In genomic region chr17:71667661-71668060, GRCh38 we compare ENCODE assay signal across 22 cellular contexts.
"Had no signal": no experiment of that assay in that cellular context is flagged by ENCODE, and none has a peak within 500 bp of the region (broad histone marks: within the 10 kb centered on the region; RNA-seq: fewer than 3 reads in every experiment).

No MANE protein-coding gene starts in this region.

- ATAC-seq: left lobe of liver; mucosa of descending colon; natural killer cell treated with Interleukin-12 subunit alpha and Interleukin-12 subunit beta and Interleukin-15 and Interleukin-18, amount 100 ng/mL, for 72 hours; right lobe of liver; stimulated activated naive B cell treated with anti-CD40 and anti-IgM and Interleukin-4, amounts not matched to agents 10 μg/mL and 1 μg/mL and 100 μg/mL, for 72 hours had no signal

- H3K27me3 Mint-ChIP-seq: dendritic cell treated with granulocyte-macrophage colony-stimulating factor and Interleukin-4, amounts not matched to agents 40 ng/mL and 50 ng/mL, for 4 days; naive B cell; natural killer cell treated with Interleukin-12 subunit alpha and Interleukin-12 subunit beta and Interleukin-15 and Interleukin-18, amount 100 ng/mL, for 72 hours; progenitor cell of endocrine pancreas; stimulated activated naive B cell treated with anti-CD40 and anti-IgM and Interleukin-4, amounts not matched to agents 10 μg/mL and 1 μg/mL and 100 μg/mL, for 72 hours; stimulated activated naive CD8-positive, alpha-beta T cell treated with anti-CD3 and anti-CD28 coated beads, Interleukin-15, Interleukin-2, amounts not matched to agents 100 ng/mL and 50 ng/mL, for 24 hours had no signal

- DNase-seq: colonic mucosa; effector CD8-positive, alpha-beta T cell; foreskin melanocyte; glutamatergic neuron; hypothalamus; mesenchymal stem cell; mucosa of descending colon; naive B cell; right lobe of liver; small intestine; stimulated activated CD4-positive, alpha-beta T cell treated with anti-CD3 and anti-CD28 coated beads, Interleukin-15, amount 100 ng/mL, for 24 hours; stimulated activated CD4-positive, alpha-beta T cell treated with anti-CD3 and anti-CD28 coated beads, Interleukin-2, amount 100 ng/mL, for 48 hours; stimulated activated naive B cell treated with anti-CD40 and anti-IgM and Interleukin-4, amounts not matched to agents 10 μg/mL and 1 μg/mL and 100 μg/mL, for 72 hours; upper lobe of left lung; uterus had no signal

- H3K27ac Mint-ChIP-seq: dendritic cell treated with granulocyte-macrophage colony-stimulating factor and Interleukin-4, amounts not matched to agents 40 ng/mL and 50 ng/mL, for 4 days; mesothelial cell of epicardium; naive B cell; natural killer cell treated with Interleukin-12 subunit alpha and Interleukin-12 subunit beta and Interleukin-15 and Interleukin-18, amount 100 ng/mL, for 72 hours; neural progenitor cell; progenitor cell of endocrine pancreas; stimulated activated naive B cell treated with anti-CD40 and anti-IgM and Interleukin-4, amounts not matched to agents 10 μg/mL and 1 μg/mL and 100 μg/mL, for 72 hours; stimulated activated naive CD8-positive, alpha-beta T cell treated with anti-CD3 and anti-CD28 coated beads, Interleukin-15, Interleukin-2, amounts not matched to agents 100 ng/mL and 50 ng/mL, for 24 hours had no signal

- H3K4me1 Mint-ChIP-seq: mesothelial cell of epicardium; naive B cell; neural progenitor cell; stimulated activated naive B cell treated with anti-CD40 and anti-IgM and Interleukin-4, amounts not matched to agents 10 μg/mL and 1 μg/mL and 100 μg/mL, for 72 hours had no signal

- H3K36me3 Mint-ChIP-seq: naive B cell; natural killer cell treated with Interleukin-12 subunit alpha and Interleukin-12 subunit beta and Interleukin-15 and Interleukin-18, amount 100 ng/mL, for 72 hours; neural progenitor cell; stimulated activated naive B cell treated with anti-CD40 and anti-IgM and Interleukin-4, amounts not matched to agents 10 μg/mL and 1 μg/mL and 100 μg/mL, for 72 hours had no signal

- H3K4me3 Mint-ChIP-seq: dendritic cell treated with granulocyte-macrophage colony-stimulating factor and Interleukin-4, amounts not matched to agents 40 ng/mL and 50 ng/mL, for 4 days; mesothelial cell of epicardium; naive B cell; natural killer cell treated with Interleukin-12 subunit alpha and Interleukin-12 subunit beta and Interleukin-15 and Interleukin-18, amount 100 ng/mL, for 72 hours; neural progenitor cell; stimulated activated naive B cell treated with anti-CD40 and anti-IgM and Interleukin-4, amounts not matched to agents 10 μg/mL and 1 μg/mL and 100 μg/mL, for 72 hours; stimulated activated naive CD8-positive, alpha-beta T cell treated with anti-CD3 and anti-CD28 coated beads, Interleukin-15, Interleukin-2, amounts not matched to agents 100 ng/mL and 50 ng/mL, for 24 hours had no signal
